14 cellular contexts compared by ENCODE assay signal in genomic region chr2:150802648-150803047, GRCh38.
DNase-seq lines count a peak whose midpoint lies in the region; ATAC-seq, FAIRE-seq and TF ChIP-seq lines count a peak whose summit lies in the region.
"Had no signal": no experiment of that assay in that cellular context is flagged by ENCODE, and none has a peak within 500 bp of the region (broad histone marks: within the 10 kb centered on the region; RNA-seq: fewer than 3 reads in every experiment).

No MANE protein-coding gene starts in this region.

- H3K56ac ChIP-seq in H1 (replicated peaks; ENCODE audit: insufficient read length, low read depth, low read length): no peak overlapping the region

- no peaks in the 10 kb centered on the region for H3K79me1 ChIP-seq in H1 (ENCODE audit: low read depth, low read length)

- H3K9me3 ChIP-seq in AG04450 (ENCODE audit: control insufficient read depth, insufficient read depth, low read length) (no peaks in the 10 kb centered on the region), H1 (ENCODE audit: insufficient read depth in 2 of 2, low read depth in 1 of 2, low read length in 1 of 2) (no peaks in the 10 kb centered on the region), neural progenitor cell (ENCODE audit: low read depth) (no peaks in the 10 kb centered on the region)
- H3K9me3 ChIP-seq: BLaER1, Caco-2 had no signal

- H3K27ac ChIP-seq in AG04450 (ENCODE audit: low read depth, low read length) (peak overlapping the region; percentile 41), H1 (ENCODE audit: low read depth, low read length) (no peak overlapping the region), neural progenitor cell (no peak overlapping the region)
- H3K27ac ChIP-seq: 22Rv1, BLaER1 had no signal

- no peak overlapping the region for H2BK12ac ChIP-seq in H1 (ENCODE audit: low read depth, low read length)

- H4K20me1 ChIP-seq in H1 (replicated peaks in 1 of 2; ENCODE audit: control insufficient read depth in 1 of 2, insufficient read depth in 2 of 2, low read length in 2 of 2): no peaks in the 10 kb centered on the region
- H4K20me1 ChIP-seq in neural progenitor cell (ENCODE audit: low read depth): no peaks in the 10 kb centered on the region
- H4K20me1 ChIP-seq: BLaER1 had no signal

- TF ChIP-seq RAD21 in H1 (IDR thresholded peaks at IDR 0.05 in 1 of 2, conservative IDR thresholded peaks at IDR 0.05 in 1 of 2; ENCODE audit: low read depth in 2 of 2, low read length in 2 of 2): no peak

- H3K79me2 ChIP-seq in H1 (ENCODE audit: control insufficient read depth in 1 of 2, insufficient read depth in 2 of 2, low read length in 2 of 2) (no peaks in the 10 kb centered on the region), neural progenitor cell (ENCODE audit: low read depth) (no peaks in the 10 kb centered on the region)

- H3K36me3 ChIP-seq in H1 (ENCODE audit: control insufficient read depth in 2 of 4, insufficient read depth in 4 of 4, low read length in 3 of 4) (no peaks in the 10 kb centered on the region), neural progenitor cell (no peaks in the 10 kb centered on the region)
- H3K36me3 ChIP-seq: BLaER1 had no signal

- H4K8ac ChIP-seq in H1 (ENCODE audit: extremely low read depth, insufficient read depth, low read length): no peak overlapping the region

- H3K4me2 ChIP-seq in H1 (ENCODE audit: insufficient read depth in 1 of 2, low read depth in 2 of 2, low read length in 2 of 2) (no peak overlapping the region), neural progenitor cell (no peak overlapping the region)
- H3K4me2 ChIP-seq: BLaER1 had no signal

- H3K4ac ChIP-seq in H1 (replicated peaks; ENCODE audit: insufficient read length, low read depth, low read length): no peak overlapping the region

- H3K14ac ChIP-seq in H1 (ENCODE audit: insufficient read length): no peak overlapping the region

- H3K4me1 ChIP-seq in H1 (replicated peaks in 1 of 4; ENCODE audit: control insufficient read depth in 3 of 4, insufficient read depth in 4 of 4, low read length in 3 of 4) (peaks cover 0 to 7% (median 4%) of the 10 kb centered on the region in 4 experiments; a peak in 2 of 7 replicates), neural progenitor cell (no peaks in the 10 kb centered on the region)
- H3K4me1 ChIP-seq: BLaER1, Caco-2 had no signal

- POLR2A ChIA-PET in AG04450 (lab: Yijun Ruan, JAX): no interaction called here
- POLR2A ChIA-PET in H1 (lab: Charles Lee; ENCODE audit: partially characterized antibody): no interaction called here

- H3K4me3 ChIP-seq in AG04450 (ENCODE audit: low read depth, low read length) (no peak overlapping the region), H1 (ENCODE audit: extremely low read depth in 1 of 4, insufficient read depth in 2 of 4, low read depth in 3 of 4, low read length in 4 of 4) (no peak overlapping the region), neural progenitor cell (no peak overlapping the region)
- H3K4me3 ChIP-seq: BLaER1 had no signal

- TF ChIP-seq EP300 in H1 (IDR thresholded peaks at IDR 0.05; ENCODE audit: borderline replicate concordance in 1 of 2, low read depth in 2 of 2, low read length in 2 of 2): no peak

- CTCF ChIA-PET in AG04450 (lab: Charles Lee): no interaction called here
- CTCF ChIA-PET in H1 (lab: Charles Lee; ENCODE audit: partially characterized antibody): no interaction called here

- H3K4me3 Mint-ChIP-seq in neural progenitor cell: no peak overlapping the region
- H3K4me3 Mint-ChIP-seq: CD8-positive, alpha-beta memory T cell had no signal

- H3F3A ChIP-seq in neural progenitor cell (ENCODE audit: low read depth): no peaks in the 10 kb centered on the region

- H3K9ac ChIP-seq in H1 (replicated peaks in 1 of 4; ENCODE audit: extremely low read depth in 1 of 4, low read depth in 3 of 4, low read length in 3 of 4) (no peak overlapping the region), neural progenitor cell (no peak overlapping the region)
- H3K9ac ChIP-seq: BLaER1 had no signal

- no peaks in the 10 kb centered on the region for H3K36me3 Mint-ChIP-seq in neural progenitor cell
- H3K36me3 Mint-ChIP-seq: CD8-positive, alpha-beta memory T cell had no signal

- no peak overlapping the region for H2AK5ac ChIP-seq in H1 (ENCODE audit: low read depth, low read length)

- H4K91ac ChIP-seq in H1 (replicated peaks; ENCODE audit: insufficient read length, low read length): no peak overlapping the region

- no peak overlapping the region for H4K5ac ChIP-seq in H1 (ENCODE audit: insufficient read length, low read depth, low read length)

- WGBS in H1 (ENCODE audit: extremely low coverage in 1 of 2, insufficient coverage in 1 of 2, insufficient read length in 1 of 2, insufficient replicate concordance in 2 of 2, low coverage in 1 of 2, low lambda C conversion rate in 2 of 2, missing lambda C conversion rate in 1 of 2), 2 experiments: 69% methylated on average over 1 of the region's 1 CpG; no CpG with 5 or more reads in 1 of the 2 experiments

- H3K4me1 Mint-ChIP-seq in neural progenitor cell: peaks cover 3% of the 10 kb centered on the region
- H3K4me1 Mint-ChIP-seq: CD8-positive, alpha-beta memory T cell had no signal

- H2BK15ac ChIP-seq in H1 (ENCODE audit: low read length): no peak overlapping the region

- FAIRE-seq in H1 (lab: Jason Lieb, UNC): no peak
- FAIRE-seq: H54 had no signal

- ATAC-seq in left ventricle myocardium superior: no peak

- no peak for TF ChIP-seq POLR2A in H1 (IDR thresholded peaks at IDR 0.05; ENCODE audit: control extremely low read depth in 1 of 2, low read depth in 2 of 2, low read length in 2 of 2)

- H2BK120ac ChIP-seq in H1 (replicated peaks; ENCODE audit: low read depth, low read length): no peak overlapping the region

- no peak overlapping the region for H3K18ac ChIP-seq in H1 (ENCODE audit: extremely low read depth, low read length)

- peak overlapping the region; percentile 32 for H3K27ac Mint-ChIP-seq in neural progenitor cell
- H3K27ac Mint-ChIP-seq: CD8-positive, alpha-beta memory T cell had no signal

- no peak overlapping the region for H3K23ac ChIP-seq in H1 (ENCODE audit: insufficient read length)

- DNase-seq in AG04450 (ENCODE audit: low read depth, low spot score) (no peak), M059J (ENCODE audit: low read depth) (peak; percentile 23), H1 (ENCODE audit: low read depth in 1 of 2, low spot score in 2 of 2) (no peak), neural progenitor cell (ENCODE audit: low spot score) (no peak), NCI-H2171 treated with DMSO at 0.1 percent for 48 hours (lab: John Stamatoyannopoulos, UW) (no peak), left ventricle myocardium superior (no peak), anterior cingulate cortex (lab: John Stamatoyannopoulos, UW) (no peak)
- DNase-seq: AML-193; Caco-2; CD8-positive, alpha-beta memory T cell; DND-41 had no signal

- no peak for TF ChIP-seq CTCF in AG04450 (IDR thresholded peaks at IDR 0.05; ENCODE audit: low read depth, low read length)
- TF ChIP-seq CTCF in H1 (IDR thresholded peaks at IDR 0.05; ENCODE audit: control extremely low read depth in 1 of 3, insufficient read depth in 1 of 3, low read depth in 1 of 3, low read length in 3 of 3): no peak
- TF ChIP-seq CTCF in neural progenitor cell (IDR thresholded peaks at IDR 0.05): no peak

- intact Hi-C loops in left ventricle myocardium superior (cut with micrococcal nuclease): no loop called here

- H3K9me3 Mint-ChIP-seq in neural progenitor cell: no peaks in the 10 kb centered on the region

- H3K23me2 ChIP-seq in H1 (ENCODE audit: low read depth, low read length): no peaks in the 10 kb centered on the region

- H3K27me3 ChIP-seq in AG04450 (ENCODE audit: control insufficient read depth, insufficient read depth, low read length) (no peaks in the 10 kb centered on the region), H1 (replicated peaks in 1 of 4; ENCODE audit: control insufficient read depth in 3 of 4, extremely low read depth in 1 of 4, insufficient read depth in 3 of 4, low read length in 3 of 4) (no peaks in the 10 kb centered on the region), neural progenitor cell (no peaks in the 10 kb centered on the region)
- H3K27me3 ChIP-seq: BLaER1 had no signal

- H2AFZ ChIP-seq in H1 (ENCODE audit: low read length): 0 out of 2 replicates have a peak overlapping the region, but pooled peaks have one; percentile 27
- H2AFZ ChIP-seq in neural progenitor cell (replicated peaks): no peak overlapping the region

- H2BK5ac ChIP-seq in H1 (ENCODE audit: low read depth, low read length): 0 out of 2 replicates have a peak overlapping the region, but pooled peaks have one; percentile 18

- no peak overlapping the region for H2BK20ac ChIP-seq in H1 (ENCODE audit: low read length)

- H3K27me3 Mint-ChIP-seq in neural progenitor cell (ENCODE audit: insufficient read depth, low read depth): no peaks in the 10 kb centered on the region

TF ChIP-seq in H1, 55 proteins besides CTCF, POLR2A, EP300 and RAD21:
- TF ChIP-seq BACH1 (IDR thresholded peaks at IDR 0.05; ENCODE audit: low read length) (no peak), HDAC2 (IDR thresholded peaks at IDR 0.05; ENCODE audit: borderline replicate concordance in 1 of 2, low read depth in 2 of 2, low read length in 2 of 2) (no peak), KDM4A (IDR thresholded peaks at IDR 0.05; ENCODE audit: low read depth, low read length, severe bottlenecking) (no peak), PHF8 (conservative IDR thresholded peaks at IDR 0.05; ENCODE audit: low read depth, low read length) (no peak), MAX (IDR thresholded peaks at IDR 0.05) (no peak), KDM5A (IDR thresholded peaks at IDR 0.05; ENCODE audit: low read length) (no peak), SAP30 (IDR thresholded peaks at IDR 0.05; ENCODE audit: insufficient read depth, insufficient replicate concordance, low read length) (no peak), FOSL1 (IDR thresholded peaks at IDR 0.05; ENCODE audit: insufficient read depth, low read depth, low read length) (no peak), SIRT6 (IDR thresholded peaks at IDR 0.05; ENCODE audit: low read length) (no peak), CTBP2 (IDR thresholded peaks at IDR 0.05; ENCODE audit: borderline replicate concordance, insufficient read depth, insufficient read length, low read length) (no peak), CREB1 (IDR thresholded peaks at IDR 0.05) (no peak), E2F6 (IDR thresholded peaks at IDR 0.05) (no peak), CHD1 (IDR thresholded peaks at IDR 0.05; ENCODE audit: low read depth, low read length) (no peak)
